ENCODE assay signal across 18 cellular contexts in the genomic region with DNA sequence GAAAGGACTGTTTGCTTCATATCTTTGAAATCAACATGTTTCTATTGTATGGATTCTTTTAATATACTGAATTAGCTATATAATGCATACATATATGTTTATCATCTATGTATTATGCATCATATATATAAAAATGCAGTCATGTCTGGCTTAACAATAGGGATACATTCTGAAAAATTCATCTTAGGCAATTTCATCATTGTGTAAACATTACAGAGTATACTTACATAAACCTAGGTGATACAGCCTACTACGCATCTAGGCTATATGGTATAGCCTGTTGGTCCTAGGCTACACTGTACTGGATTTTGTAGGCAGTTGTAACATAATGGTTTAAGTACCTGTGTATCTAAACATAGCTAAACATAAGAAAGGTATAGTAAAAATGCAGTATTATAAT. TPM values are rescaled to one million over a fixed set of nuclear protein-coding genes. Genes with fewer than 3 reads are reported as not detected.
A peak's percentile ranks its signal among the peaks of the same experiment; 100 is the strongest.
DNase-seq lines count a peak whose midpoint lies in the region; ATAC-seq and TF ChIP-seq lines count a peak whose summit lies in the region.
"Had no signal": no experiment of that assay in that cellular context is flagged by ENCODE, and none has a peak within 500 bp of the region (broad histone marks: within the 10 kb centered on the region; RNA-seq: fewer than 3 reads in every experiment).

No MANE protein-coding gene starts in this region.

- DNase-seq in DMS53 (lab: John Stamatoyannopoulos, UW) (peak; percentile 0), DMS53 treated with DMSO at 0.1 percent for 48 hours (lab: John Stamatoyannopoulos, UW; ENCODE audit: unreplicated experiment) (no peak), RWPE2 (ENCODE audit: low spot score) (no peak), left colon (no peak), ACHN (no peak)
- DNase-seq: C1 segment of cervical spinal cord; Calu3; CD4-positive, alpha-beta memory T cell; COR-L47; DMS79; EL; GDM1; GOT3; HFFc6 had no signal

- intact Hi-C loops in left colon (cut with DNase I, micrococcal nuclease), result no loop called here

- H3K4me3 ChIP-seq in RWPE2 (ENCODE audit: severe bottlenecking), result no peak overlapping the region
- H3K4me3 ChIP-seq: GM12878, HAP-1 had no signal

- H3K36me3 ChIP-seq in RWPE2 (ENCODE audit: low read depth), result peaks cover 79% of the 10 kb centered on the region

- no peaks in the 10 kb centered on the region for H3K9me3 ChIP-seq in RWPE2 (ENCODE audit: severe bottlenecking)
- H3K9me3 ChIP-seq: HAP-1 had no signal

- no peak for TF ChIP-seq CTCF in RWPE2 (IDR thresholded peaks at IDR 0.05; ENCODE audit: poor library complexity, severe bottlenecking)

- no peaks in the 10 kb centered on the region for H3K27me3 ChIP-seq in RWPE2 (ENCODE audit: insufficient read depth, poor library complexity, severe bottlenecking)

- no peak overlapping the region for H3K27ac ChIP-seq in RWPE2 (ENCODE audit: poor library complexity, severe bottlenecking)
- H3K27ac ChIP-seq: 22Rv1 had no signal

- H3K4me1 ChIP-seq in RWPE2 (ENCODE audit: insufficient read depth, poor library complexity, severe bottlenecking), result peaks cover 13% of the 10 kb centered on the region
- H3K4me1 ChIP-seq: HAP-1 had no signal

- ATAC-seq in RWPE2 (ENCODE audit: low read depth) (0 out of 3 replicates have a peak, but pooled peaks have one; percentile 49), left colon (peak; percentile 27), GM18861 (IDR thresholded peaks at IDR 0.05; ENCODE audit: unreplicated experiment) (no peak)
- ATAC-seq: GM12878 had no signal

- in situ Hi-C loops in ACHN (cut with HindIII; ENCODE audit: low pct_ligation_motif_present, low pct_unique_long_range_greater_than_20kb, low sequenced_read_pairs), result no loop called here

RNA-seq across cellular contexts. Expression of a gene that starts 21.7 kb away (rescaled TPM):
- total RNA-seq in left colon, result 100 to 1,000 TPM in 1 of 2 donors, 10 to 100 TPM in 1; 79.0 to 103 TPM

RNA-seq across cellular contexts. Expression of a gene that starts 27.6 kb away (rescaled TPM):
- total RNA-seq in left colon, result not detected
- total RNA-seq: Calu3; CD4-positive, alpha-beta memory T cell; GM12878; HFFc6 had no signal
